In the genomic region with DNA sequence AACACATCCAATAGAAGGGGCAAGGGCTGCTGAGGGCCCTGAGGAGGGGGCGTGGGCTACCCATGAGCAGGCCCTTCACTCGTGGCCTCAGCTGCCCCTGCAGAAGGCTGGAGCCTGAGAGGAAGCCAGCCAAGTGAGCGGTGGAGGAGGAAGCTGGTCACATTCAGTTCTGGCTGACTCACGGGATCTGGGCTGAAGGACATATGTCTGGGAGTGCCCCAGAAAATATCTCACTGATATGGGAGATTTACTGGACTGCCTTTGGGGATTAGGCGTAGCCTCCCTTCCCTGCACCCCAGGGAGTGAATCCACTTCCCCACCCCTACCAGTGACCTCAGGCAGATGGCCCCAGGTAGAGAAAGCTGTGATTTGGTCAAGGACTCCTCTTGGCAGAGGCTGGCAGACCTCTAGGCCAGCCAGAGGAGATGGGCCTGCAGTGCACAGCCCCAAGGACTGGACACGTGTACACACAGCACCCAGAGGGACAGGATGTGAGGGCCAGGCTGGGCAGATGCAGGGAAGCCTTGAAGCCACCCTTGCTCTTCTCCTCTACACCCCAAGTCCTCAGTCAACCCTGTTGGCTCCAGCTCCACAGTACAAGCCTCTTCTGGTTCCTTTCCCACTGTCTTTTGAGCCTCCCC, we compare ENCODE assay signal across 8 cellular contexts. TPM values are rescaled to one million over a fixed set of nuclear protein-coding genes. Genes with fewer than 3 reads are reported as not detected.
A peak's percentile ranks its signal among the peaks of the same experiment; 100 is the strongest.
DNase-seq lines count a peak whose midpoint lies in the region; ATAC-seq, FAIRE-seq and TF ChIP-seq lines count a peak whose summit lies in the region.

No MANE protein-coding gene starts in this region.

- DNase-seq in Panc1 (ENCODE audit: low read depth, low spot score), result no peak
- DNase-seq in endothelial cell of umbilical vein (ENCODE audit: low read depth, low spot score), result peak; percentile 76
- DNase-seq in naive thymus-derived CD8-positive, alpha-beta T cell, result no peak
- DNase-seq in NCI-H748 treated with DMSO at 0.1 percent for 48 hours (lab: John Stamatoyannopoulos, UW), result no peak
- DNase-seq in DMS153 treated with DMSO at 0.1 percent for 48 hours (lab: John Stamatoyannopoulos, UW; ENCODE audit: unreplicated experiment), result no peak

- H3K27ac Mint-ChIP-seq in naive thymus-derived CD8-positive, alpha-beta T cell, result peak overlapping the region in 9 of 10 donors; percentile 24 to 97 (median 84)

- TF ChIP-seq POLR2A in endothelial cell of umbilical vein (IDR thresholded peaks at IDR 0.05; ENCODE audit: low read depth, low read length), result peak; percentile 50

- H4K20me1 ChIP-seq in BLaER1 treated with 17β-estradiol and CSF1 and Interleukin-3, amounts not matched to agents 10 nM and 100 nM, result no peaks in the 10 kb centered on the region
- H4K20me1 ChIP-seq in endothelial cell of umbilical vein (replicated peaks; ENCODE audit: control insufficient read depth, extremely low read depth, insufficient read depth, low read length), result no peaks in the 10 kb centered on the region

- CTCF ChIA-PET in Panc1 (lab: Charles Lee), result no interaction called here
- CTCF ChIA-PET in endothelial cell of umbilical vein (lab: Charles Lee), result interaction anchor here (0.6 to 0.9 kb wide), 2 partner anchors 8 to 41 kb away, joined by 3 to 5 read pairs; no protein-coding TSS in a partner anchor

- in situ Hi-C loops in Panc1 (cut with HindIII; ENCODE audit: low pct_unique_long_range_greater_than_20kb, low sequenced_read_pairs), result no loop called here

- peaks cover 0 to 9% (median 6%) of the 10 kb centered on the region in 9 donors for H3K9me3 Mint-ChIP-seq in naive thymus-derived CD8-positive, alpha-beta T cell

- H3K4me3 ChIP-seq in BLaER1 treated with 17β-estradiol and CSF1 and Interleukin-3, amounts not matched to agents 10 nM and 100 nM, result peak overlapping the region in 1 of 10 experiments; percentile 18; a peak in 1 of 20 replicates
- H3K4me3 ChIP-seq in Panc1 (ENCODE audit: low read depth in 2 of 2, low read length in 2 of 2), result no peak overlapping the region
- no peak overlapping the region for H3K4me3 ChIP-seq in endothelial cell of umbilical vein (replicated peaks in 1 of 3; ENCODE audit: insufficient read depth in 1 of 3, low read depth in 1 of 3, low read length in 3 of 3)

- peaks cover 0 to 9% (median 0%) of the 10 kb centered on the region in 11 experiments; a peak in 4 of 22 replicates for H3K36me3 ChIP-seq in BLaER1 treated with 17β-estradiol and CSF1 and Interleukin-3, amounts not matched to agents 10 nM and 100 nM
- no peaks in the 10 kb centered on the region for H3K36me3 ChIP-seq in Panc1 (ENCODE audit: control insufficient read depth, insufficient read depth, low read length)
- H3K36me3 ChIP-seq in endothelial cell of umbilical vein (ENCODE audit: control insufficient read depth in 2 of 2, extremely low read depth in 1 of 2, insufficient read depth in 2 of 2, low read length in 2 of 2), result no peaks in the 10 kb centered on the region

- H3K79me2 ChIP-seq in endothelial cell of umbilical vein (ENCODE audit: control insufficient read depth, insufficient read depth, low read length), result no peaks in the 10 kb centered on the region

- peak overlapping the region; percentile 88 to 99 (median 96) for H3K27ac ChIP-seq in BLaER1 treated with 17β-estradiol and CSF1 and Interleukin-3, amounts not matched to agents 10 nM and 100 nM
- H3K27ac ChIP-seq in Panc1 (ENCODE audit: low read length), result peak overlapping the region; percentile 9; the same call in 1 of the 2 replicates
- H3K27ac ChIP-seq in endothelial cell of umbilical vein (ENCODE audit: insufficient read depth, low read depth, low read length), result peak overlapping the region; percentile 54

- H3K9me1 ChIP-seq in endothelial cell of umbilical vein (replicated peaks; ENCODE audit: control insufficient read depth, extremely low read depth, insufficient read depth, low read length), result no peaks in the 10 kb centered on the region

- no peaks in the 10 kb centered on the region for H3K27me3 ChIP-seq in BLaER1 treated with 17β-estradiol and CSF1 and Interleukin-3, amounts not matched to agents 10 nM and 100 nM
- H3K27me3 ChIP-seq in Panc1 (ENCODE audit: control insufficient read depth, insufficient read depth, low read length), result no peaks in the 10 kb centered on the region
- H3K27me3 ChIP-seq in endothelial cell of umbilical vein (ENCODE audit: control insufficient read depth in 2 of 2, insufficient read depth in 2 of 2, low read length in 2 of 2), result no peaks in the 10 kb centered on the region

- peaks cover 0 to 5% (median 0%) of the 10 kb centered on the region in 3 donors for H3K36me3 Mint-ChIP-seq in naive thymus-derived CD8-positive, alpha-beta T cell

- peak overlapping the region; percentile 12 for H2AFZ ChIP-seq in endothelial cell of umbilical vein (ENCODE audit: low read depth, low read length)

- FAIRE-seq in endothelial cell of umbilical vein (lab: Jason Lieb, UNC), result peak; percentile 96

- dilution Hi-C loops in endothelial cell of umbilical vein (cut with MboI; ENCODE audit: extremely low pct_ligation_motif_present, low sequenced_read_pairs), result no loop called here

- peaks cover 31 to 72% (median 60%) of the 10 kb centered on the region in 4 donors for H3K4me1 Mint-ChIP-seq in naive thymus-derived CD8-positive, alpha-beta T cell

- peak overlapping the region in 1 of 10 donors; percentile 59 for H3K4me3 Mint-ChIP-seq in naive thymus-derived CD8-positive, alpha-beta T cell

- H3K9me3 ChIP-seq in BLaER1 treated with 17β-estradiol and CSF1 and Interleukin-3, amounts not matched to agents 10 nM and 100 nM (replicated peaks in 1 of 11), result peaks cover 11 to 15% (median 12%) of the 10 kb centered on the region in 11 experiments
- H3K9me3 ChIP-seq in Panc1 (ENCODE audit: control insufficient read depth, insufficient read depth, low read depth, low read length) (peaks cover 7% of the 10 kb centered on the region; the same call in 1 of the 2 replicates), endothelial cell of umbilical vein (replicated peaks; ENCODE audit: control insufficient read depth, insufficient read depth, low read length) (no peaks in the 10 kb centered on the region)

- no TSS peak for BruUV-seq in Panc1 (replicated peaks; lab: Mats Ljungman, UMichigan)
- BruUV-seq in endothelial cell of umbilical vein (replicated peaks; lab: Mats Ljungman, UMichigan), result no TSS peak

- POLR2A ChIA-PET in Panc1 (lab: Charles Lee) (interaction anchor here (0.6 kb wide), 1 partner anchor 18 kb away, joined by 3 read pairs; no protein-coding TSS in a partner anchor), endothelial cell of umbilical vein (lab: Charles Lee) (interaction anchor here (0.8 to 2.0 kb wide), 2 partner anchors 56 to 62 kb away, joined by 3 to 4 read pairs; no protein-coding TSS in a partner anchor)
- POLR2A ChIA-PET in naive thymus-derived CD8-positive, alpha-beta T cell (lab: Charles Lee), result interaction anchor here (0.5 to 1.5 kb wide), 2 partner anchors 62 to 803 kb away, joined by 3 read pairs; no protein-coding TSS in a partner anchor

- TF ChIP-seq CTCF in Panc1 (IDR thresholded peaks at IDR 0.05) (no peak), endothelial cell of umbilical vein (IDR thresholded peaks at IDR 0.05; ENCODE audit: extremely low read depth in 1 of 2, insufficient read depth in 1 of 2, low read depth in 1 of 2, low read length in 2 of 2) (no peak)

- H3K4me1 ChIP-seq in BLaER1 treated with 17β-estradiol and CSF1 and Interleukin-3, amounts not matched to agents 10 nM and 100 nM, result peaks cover 50 to 82% (median 56%) of the 10 kb centered on the region in 10 experiments
- peaks cover 24% of the 10 kb centered on the region for H3K4me1 ChIP-seq in Panc1 (ENCODE audit: control insufficient read depth, insufficient read depth, low read length)
- H3K4me1 ChIP-seq in endothelial cell of umbilical vein (ENCODE audit: control insufficient read depth, extremely low read depth, insufficient read depth, low read length), result peaks cover 44% of the 10 kb centered on the region

- H3K9ac ChIP-seq in BLaER1 treated with 17β-estradiol and CSF1 and Interleukin-3, amounts not matched to agents 10 nM and 100 nM, result peak overlapping the region; percentile 15 to 95 (median 81); a peak in 20 of 22 replicates
- peak overlapping the region; percentile 1 for H3K9ac ChIP-seq in endothelial cell of umbilical vein (replicated peaks; ENCODE audit: extremely low read depth, insufficient read depth, low read length)

- intact Hi-C loops in Panc1 (cut with micrococcal nuclease; ENCODE audit: unreplicated experiment), result no loop called here
- intact Hi-C loops in endothelial cell of umbilical vein (cut with micrococcal nuclease), result no loop called here

- no peaks in the 10 kb centered on the region for H3K27me3 Mint-ChIP-seq in naive thymus-derived CD8-positive, alpha-beta T cell

- peak overlapping the region; percentile 92 to 100 (median 97) for H3K4me2 ChIP-seq in BLaER1 treated with 17β-estradiol and CSF1 and Interleukin-3, amounts not matched to agents 10 nM and 100 nM
- no peak overlapping the region for H3K4me2 ChIP-seq in endothelial cell of umbilical vein (ENCODE audit: insufficient read depth, low read length)

- ATAC-seq in Panc1 (peak; percentile 62), GM21529 (IDR thresholded peaks at IDR 0.05; ENCODE audit: unreplicated experiment) (no peak), HG03342 (IDR thresholded peaks at IDR 0.05; ENCODE audit: unreplicated experiment) (no peak)
- no peak for ATAC-seq in naive thymus-derived CD8-positive, alpha-beta T cell

RNA-seq across cellular contexts. Expression of a gene that starts 14.2 kb away (rescaled TPM):
- total RNA-seq in Panc1 (2021; ENCODE audit: unreplicated experiment) (6.8 TPM), endothelial cell of umbilical vein (2.4 and 2.6 TPM in 2 replicates)
- 10.2 TPM for polyA plus RNA-seq in Panc1 (2012; ENCODE audit: insufficient read length)
- 1.8 and 2.0 TPM in 2 replicates for polyA plus RNA-seq in endothelial cell of umbilical vein
- polyA plus RNA-seq in endothelial cell of umbilical vein (2011; cell fraction: cytosol; rRNA removed), result 1.4 and 1.9 TPM in 2 replicates
- polyA plus RNA-seq in endothelial cell of umbilical vein (2011; cell fraction: nucleus; rRNA removed), result 4.1 and 5.6 TPM in 2 replicates
- polyA plus RNA-seq in endothelial cell of umbilical vein (2012), result 1.9 and 2.4 TPM in 2 replicates
- 3.2 and 3.3 TPM in 2 replicates for polyA minus RNA-seq in endothelial cell of umbilical vein
- not detected for polyA minus RNA-seq in endothelial cell of umbilical vein (2011; cell fraction: cytosol; rRNA and poly(A)+ RNA removed)
- 4.1 and 5.7 TPM in 2 replicates for polyA minus RNA-seq in endothelial cell of umbilical vein (2011; cell fraction: nucleus; rRNA and poly(A)+ RNA removed)
- 1 to 10 TPM; 5.4 to 6.0 TPM for total RNA-seq in naive thymus-derived CD8-positive, alpha-beta T cell
- polyA plus RNA-seq in naive thymus-derived CD8-positive, alpha-beta T cell, result 1 to 10 TPM in 2 of 3 donors, under 1 TPM in 1; 0.06 to 2.2 (median 1.3) TPM

RNA-seq across cellular contexts. Expression of a gene that starts 55.8 kb away (rescaled TPM):
- total RNA-seq in Panc1 (2021; ENCODE audit: unreplicated experiment) (11.1 TPM), endothelial cell of umbilical vein (20.7 and 24.9 TPM in 2 replicates)
- 8.9 TPM for polyA plus RNA-seq in Panc1 (2012; ENCODE audit: insufficient read length)
- polyA plus RNA-seq in endothelial cell of umbilical vein, result 21.9 and 23.9 TPM in 2 replicates
- 17.5 and 20.2 TPM in 2 replicates for polyA plus RNA-seq in endothelial cell of umbilical vein (2011; cell fraction: cytosol; rRNA removed)
- 18.5 and 19.2 TPM in 2 replicates for polyA plus RNA-seq in endothelial cell of umbilical vein (2011; cell fraction: nucleus; rRNA removed)
- 15.5 and 18.0 TPM in 2 replicates for polyA plus RNA-seq in endothelial cell of umbilical vein (2012)
- 22.7 and 24.0 TPM in 2 replicates for polyA minus RNA-seq in endothelial cell of umbilical vein
- polyA minus RNA-seq in endothelial cell of umbilical vein (2011; cell fraction: cytosol; rRNA and poly(A)+ RNA removed), result 0.82 TPM
- polyA minus RNA-seq in endothelial cell of umbilical vein (2011; cell fraction: nucleus; rRNA and poly(A)+ RNA removed), result 9.4 and 10.0 TPM in 2 replicates
- 1 to 10 TPM; 8.6 TPM for total RNA-seq in naive thymus-derived CD8-positive, alpha-beta T cell
- polyA plus RNA-seq in naive thymus-derived CD8-positive, alpha-beta T cell, result 10 to 100 TPM in 2 of 3 donors, 1 to 10 TPM in 1; 8.9 to 19.3 (median 12.0) TPM

Comparison
In these comparisons a context has a peak if more than half of its experiments do, and no peak if none do; other contexts are left out.
1. H3K27ac ChIP-seq: peak in every context shown above with its lines; median percentile 96 in BLaER1 treated with 17β-estradiol and CSF1 and Interleukin-3, amounts not matched to agents 10 nM and 100 nM; 54 in endothelial cell of umbilical vein; 9 in Panc1.